10 cellular contexts compared by ENCODE assay signal in genomic region chrX:118497180-118497814, GRCh38. TPM values are rescaled to one million over a fixed set of nuclear protein-coding genes. Genes with fewer than 3 reads are reported as not detected.
DNase-seq lines count a peak whose midpoint lies in the region; ATAC-seq and TF ChIP-seq lines count a peak whose summit lies in the region.
"Had no signal": no experiment of that assay in that cellular context is flagged by ENCODE, and none has a peak within 500 bp of the region (broad histone marks: within the 10 kb centered on the region; RNA-seq: fewer than 3 reads in every experiment).

No MANE protein-coding gene starts in this region.

- no peak for ATAC-seq in WTC11

- no peaks in the 10 kb centered on the region for H3K27me3 Mint-ChIP-seq in activated CD4-positive, alpha-beta T cell treated with anti-CD3 and anti-CD28 coated beads, Interleukin-2, amount 10 ng/mL, durations not matched to agents 7 days and 5 days
- H3K27me3 Mint-ChIP-seq in WTC11 (ENCODE audit: low read depth) = peaks cover 20% of the 10 kb centered on the region

- peak; percentile 48 for DNase-seq in activated CD4-positive, alpha-beta T cell treated with anti-CD3 and anti-CD28 coated beads, Interleukin-2, amount 10 ng/mL, durations not matched to agents 7 days and 5 days
- DNase-seq in activated CD4-positive, alpha-beta T cell treated with anti-CD3 and anti-CD28 coated beads for 48 hours = no peak
- DNase-seq in WTC11 (ENCODE audit: low spot score) (no peak), foreskin fibroblast (no peak), suprapubic skin (ENCODE audit: low spot score in 2 of 2) (no peak), NOMO-1 (lab: John Stamatoyannopoulos, UW; ENCODE audit: unreplicated experiment in 2 of 2) (no peak), SKM-1 treated with dmso at 0.1 percent for 144 hours (lab: John Stamatoyannopoulos, UW; ENCODE audit: unreplicated experiment) (no peak), adrenal gland (no peak)
- DNase-seq: GDM1, NCI-H446 treated with DMSO at 0.1 percent for 48 hours had no signal

- H3K4me1 ChIP-seq in suprapubic skin = no peaks in the 10 kb centered on the region
- H3K4me1 ChIP-seq in adrenal gland (replicated peaks in 1 of 2) = peaks cover 0 to 3% of the 10 kb centered on the region in 2 donors

- peak overlapping the region; percentile 100 for H3K27ac Mint-ChIP-seq in activated CD4-positive, alpha-beta T cell treated with anti-CD3 and anti-CD28 coated beads, Interleukin-2, amount 10 ng/mL, durations not matched to agents 7 days and 5 days
- no peak overlapping the region for H3K27ac Mint-ChIP-seq in WTC11

- H3K4me1 Mint-ChIP-seq in activated CD4-positive, alpha-beta T cell treated with anti-CD3 and anti-CD28 coated beads, Interleukin-2, amount 10 ng/mL, durations not matched to agents 7 days and 5 days = peaks cover 40% of the 10 kb centered on the region
- H3K4me1 Mint-ChIP-seq in WTC11 = peaks cover 36% of the 10 kb centered on the region

- no peaks in the 10 kb centered on the region for H3K27me3 ChIP-seq in suprapubic skin
- peaks cover 16% of the 10 kb centered on the region for H3K27me3 ChIP-seq in adrenal gland

- H3K27ac ChIP-seq in suprapubic skin = peak overlapping the region; percentile 87
- peak overlapping the region in 1 of 5 donors; percentile 74 for H3K27ac ChIP-seq in adrenal gland

- H3K4me3 ChIP-seq in foreskin fibroblast (ENCODE audit: low read depth in 1 of 2, low read length in 2 of 2) (peak overlapping the region; percentile 78 to 81), suprapubic skin (peak overlapping the region; percentile 70), adrenal gland (peak overlapping the region in 1 of 4 donors; percentile 74)

- H3K9me3 ChIP-seq in suprapubic skin (no peaks in the 10 kb centered on the region), adrenal gland (replicated peaks in 1 of 3) (no peaks in the 10 kb centered on the region)

- CTCF ChIA-PET in activated CD4-positive, alpha-beta T cell treated with anti-CD3 and anti-CD28 coated beads, Interleukin-2, amount 10 ng/mL, durations not matched to agents 7 days and 5 days (lab: Charles Lee) = interaction anchor here (1.0 to 1.6 kb wide), 5 partner anchors 25 to 104 kb away, joined by 3 to 4 read pairs (median 3); no protein-coding TSS in a partner anchor
- CTCF ChIA-PET in WTC11 (lab: Charles Lee) = interaction anchor here (1.4 kb wide), 1 partner anchor 104 kb away, joined by 6 read pairs; no protein-coding TSS in a partner anchor

- no peaks in the 10 kb centered on the region for H3K9me3 Mint-ChIP-seq in activated CD4-positive, alpha-beta T cell treated with anti-CD3 and anti-CD28 coated beads, Interleukin-2, amount 10 ng/mL, durations not matched to agents 7 days and 5 days
- no peaks in the 10 kb centered on the region for H3K9me3 Mint-ChIP-seq in WTC11

- TF ChIP-seq EP300 in suprapubic skin (IDR thresholded peaks at IDR 0.05) = no peak

- peaks cover 27% of the 10 kb centered on the region for H3K36me3 Mint-ChIP-seq in activated CD4-positive, alpha-beta T cell treated with anti-CD3 and anti-CD28 coated beads, Interleukin-2, amount 10 ng/mL, durations not matched to agents 7 days and 5 days (ENCODE audit: low read depth)
- H3K36me3 Mint-ChIP-seq in WTC11 = no peaks in the 10 kb centered on the region

- H3K4me3 Mint-ChIP-seq in activated CD4-positive, alpha-beta T cell treated with anti-CD3 and anti-CD28 coated beads, Interleukin-2, amount 10 ng/mL, durations not matched to agents 7 days and 5 days = peak overlapping the region; percentile 98
- H3K4me3 Mint-ChIP-seq in WTC11 = peak overlapping the region; percentile 84

- TF ChIP-seq CTCF in WTC11 (IDR thresholded peaks at IDR 0.05) = no peak
- TF ChIP-seq CTCF in foreskin fibroblast (IDR thresholded peaks at IDR 0.05; ENCODE audit: low read depth, low read length) = no peak
- TF ChIP-seq CTCF in suprapubic skin (IDR thresholded peaks at IDR 0.05) = no peak
- TF ChIP-seq CTCF in adrenal gland (IDR thresholded peaks at IDR 0.05) = no peak

- TF ChIP-seq POLR2A in suprapubic skin (IDR thresholded peaks at IDR 0.05) = no peak
- TF ChIP-seq POLR2A in adrenal gland (IDR thresholded peaks at IDR 0.05) = no peak

- WGBS in suprapubic skin = 54% methylated on average over 6 of the region's 6 CpGs
- WGBS in adrenal gland, 4 donors = 39 to 55% (median 48%) methylated on average over 3 to 6 of the region's 6 CpGs

- POLR2A ChIA-PET in activated CD4-positive, alpha-beta T cell treated with anti-CD3 and anti-CD28 coated beads, Interleukin-2, amount 10 ng/mL, durations not matched to agents 7 days and 5 days (lab: Charles Lee) = interaction anchor here (0.6 kb wide), 1 partner anchor 39 kb away, joined by 3 read pairs; no protein-coding TSS in a partner anchor
- POLR2A ChIA-PET in WTC11 (lab: Charles Lee) = no interaction called here

- H3K36me3 ChIP-seq in suprapubic skin = no peaks in the 10 kb centered on the region
- H3K36me3 ChIP-seq in adrenal gland (replicated peaks in 1 of 2) = no peaks in the 10 kb centered on the region

- intact Hi-C loops in adrenal gland (cut with DNase I) = no loop called here

TF ChIP-seq in WTC11, 78 proteins besides CTCF, POLR2A, EP300 and RAD21 (continues in another document):
- TF ChIP-seq ZMAT4 (CRISPR knock-in tag; IDR thresholded peaks at IDR 0.05) (no peak), SMAD4 (CRISPR knock-in tag; IDR thresholded peaks at IDR 0.05) (no peak), ZBTB43 (CRISPR knock-in tag; IDR thresholded peaks at IDR 0.05) (no peak), MXD4 (CRISPR knock-in tag; IDR thresholded peaks at IDR 0.05; ENCODE audit: borderline replicate concordance) (no peak), AFF4 (CRISPR knock-in tag; IDR thresholded peaks at IDR 0.05; ENCODE audit: borderline replicate concordance) (no peak), HMGA2 (CRISPR knock-in tag; IDR thresholded peaks at IDR 0.05) (no peak), GRHL2 (CRISPR knock-in tag; IDR thresholded peaks at IDR 0.05; ENCODE audit: insufficient replicate concordance, severe bottlenecking) (no peak), ETV6 (CRISPR knock-in tag; IDR thresholded peaks at IDR 0.05) (no peak)

RNA-seq across cellular contexts. Expression of gene DOCK11, which starts 1.7 kb away (rescaled TPM):
- 10 to 100 TPM; 76.6 to 77.8 TPM for total RNA-seq in activated CD4-positive, alpha-beta T cell treated with anti-CD3 and anti-CD28 coated beads, Interleukin-2, amount 10 ng/mL, durations not matched to agents 7 days and 5 days
- total RNA-seq in WTC11 (2021) (12.5 to 13.4 TPM (median 13.1 TPM) in 3 replicates), suprapubic skin (1 to 10 TPM; 3.9 to 9.4 (median 5.7) TPM), adrenal gland (10 to 100 TPM in 7 of 8 donors, 1 to 10 TPM in 1; 4.8 to 28.1 (median 12.5) TPM)
- 10 to 100 TPM in 2 of 3 donors, 1 to 10 TPM in 1; 7.8 to 18.3 (median 15.5) TPM for polyA plus RNA-seq in adrenal gland
